In genomic region chr11:35165416-35166368, GRCh38 we compare ENCODE assay signal across 8 cellular contexts. TPM values are rescaled to one million over a fixed set of nuclear protein-coding genes. Genes with fewer than 3 reads are reported as not detected.
DNase-seq lines count a peak whose midpoint lies in the region; ATAC-seq, FAIRE-seq and TF ChIP-seq lines count a peak whose summit lies in the region.

No MANE protein-coding gene starts in this region.

- peak overlapping the region; percentile 60 to 79 (median 75) for H3K9ac ChIP-seq in BLaER1 treated with 17β-estradiol and CSF1 and Interleukin-3, amounts not matched to agents 10 nM and 100 nM

- DNase-seq in HK-2 (ENCODE audit: unreplicated experiment) = peak; percentile 24
- peak; percentile 93 for DNase-seq in activated CD4-positive, alpha-beta T cell treated with anti-CD3 and anti-CD28 coated beads for 36 hours
- peak; percentile 85 for DNase-seq in effector CD4-positive, alpha-beta T cell
- no peak for DNase-seq in sigmoid colon
- no peak for DNase-seq in cerebellar cortex (ENCODE audit: low spot score)
- DNase-seq in HTR-8/SVneo (ENCODE audit: insufficient read length, low spot score) = no peak

- H3K4me2 ChIP-seq in BLaER1 treated with 17β-estradiol and CSF1 and Interleukin-3, amounts not matched to agents 10 nM and 100 nM = peak overlapping the region; percentile 70 to 95 (median 85)

- H3K27me3 ChIP-seq in BLaER1 treated with 17β-estradiol and CSF1 and Interleukin-3, amounts not matched to agents 10 nM and 100 nM = no peaks in the 10 kb centered on the region
- no peaks in the 10 kb centered on the region for H3K27me3 ChIP-seq in sigmoid colon

- no peaks in the 10 kb centered on the region for H3K9me3 Mint-ChIP-seq in activated CD4-positive, alpha-beta T cell treated with anti-CD3 and anti-CD28 coated beads for 36 hours (ENCODE audit: low read depth)

- FAIRE-seq in HTR-8/SVneo (lab: Jason Lieb, UNC) = no peak

- CTCF ChIA-PET in activated CD4-positive, alpha-beta T cell treated with anti-CD3 and anti-CD28 coated beads for 36 hours (lab: Charles Lee) = interaction anchor here (0.5 to 8.6 kb wide), 22 partner anchors 9 to 485 kb away, joined by 3 to 56 read pairs (median 4); partner anchors contain the start of gene CD44

- peaks cover 12 to 80% (median 68%) of the 10 kb centered on the region in 11 experiments; a peak in 20 of 22 replicates for H3K36me3 ChIP-seq in BLaER1 treated with 17β-estradiol and CSF1 and Interleukin-3, amounts not matched to agents 10 nM and 100 nM
- no peaks in the 10 kb centered on the region for H3K36me3 ChIP-seq in sigmoid colon

- TF ChIP-seq POLR2A in sigmoid colon (IDR thresholded peaks at IDR 0.05) = no peak

- peaks cover 75 to 100% (median 96%) of the 10 kb centered on the region in 10 experiments for H3K4me1 ChIP-seq in BLaER1 treated with 17β-estradiol and CSF1 and Interleukin-3, amounts not matched to agents 10 nM and 100 nM
- H3K4me1 ChIP-seq in sigmoid colon = peaks cover 0 to 96% (median 84%) of the 10 kb centered on the region in 4 donors

- peaks cover 0 to 76% (median 43%) of the 10 kb centered on the region in 11 experiments; a peak in 20 of 22 replicates for H4K20me1 ChIP-seq in BLaER1 treated with 17β-estradiol and CSF1 and Interleukin-3, amounts not matched to agents 10 nM and 100 nM

- no peak for TF ChIP-seq EP300 in sigmoid colon (IDR thresholded peaks at IDR 0.05)

- POLR2A ChIA-PET in activated CD4-positive, alpha-beta T cell treated with anti-CD3 and anti-CD28 coated beads for 36 hours (lab: Charles Lee) = interaction anchor here (0.5 to 3.1 kb wide), 18 partner anchors 9 to 227 kb away, joined by 3 to 49 read pairs (median 3); partner anchors contain the start of gene CD44

- H3K4me3 ChIP-seq in BLaER1 treated with 17β-estradiol and CSF1 and Interleukin-3, amounts not matched to agents 10 nM and 100 nM = peak overlapping the region; percentile 10 to 59 (median 44); a peak in 17 of 20 replicates
- H3K4me3 ChIP-seq in sigmoid colon = no peak overlapping the region

- peak overlapping the region; percentile 64 for H3K4me3 Mint-ChIP-seq in activated CD4-positive, alpha-beta T cell treated with anti-CD3 and anti-CD28 coated beads for 36 hours

- peak overlapping the region; percentile 72 to 93 (median 89) for H3K27ac ChIP-seq in BLaER1 treated with 17β-estradiol and CSF1 and Interleukin-3, amounts not matched to agents 10 nM and 100 nM
- peak overlapping the region; percentile 50 to 82 (median 72) for H3K27ac ChIP-seq in sigmoid colon

- H3K27me3 Mint-ChIP-seq in activated CD4-positive, alpha-beta T cell treated with anti-CD3 and anti-CD28 coated beads for 36 hours = no peaks in the 10 kb centered on the region

- intact Hi-C loops in activated CD4-positive, alpha-beta T cell treated with anti-CD3 and anti-CD28 coated beads for 36 hours (cut with DNase I, micrococcal nuclease) = loop anchor here (1.0 to 5.0 kb wide), 9 partner anchors 12 to 225 kb away; no protein-coding TSS in a partner anchor
- intact Hi-C loops in sigmoid colon (cut with DNase I) = loop anchor here (2.0 kb wide), 1 partner anchor 15 kb away; no protein-coding TSS in a partner anchor

- peaks cover 0 to 23% (median 6%) of the 10 kb centered on the region in 11 experiments; a peak in 11 of 22 replicates for H3K9me3 ChIP-seq in BLaER1 treated with 17β-estradiol and CSF1 and Interleukin-3, amounts not matched to agents 10 nM and 100 nM (replicated peaks in 1 of 11)
- no peaks in the 10 kb centered on the region for H3K9me3 ChIP-seq in sigmoid colon

- TF ChIP-seq CTCF in sigmoid colon (IDR thresholded peaks at IDR 0.05) = no peak

- peak; percentile 89 for ATAC-seq in GM19467 (IDR thresholded peaks at IDR 0.05; ENCODE audit: unreplicated experiment)
- ATAC-seq in activated CD4-positive, alpha-beta T cell treated with anti-CD3 and anti-CD28 coated beads for 36 hours = peak; percentile 67

- peaks cover 100% of the 10 kb centered on the region for H3K4me1 Mint-ChIP-seq in activated CD4-positive, alpha-beta T cell treated with anti-CD3 and anti-CD28 coated beads for 36 hours

- H3K36me3 Mint-ChIP-seq in activated CD4-positive, alpha-beta T cell treated with anti-CD3 and anti-CD28 coated beads for 36 hours (ENCODE audit: low read depth) = peaks cover 60% of the 10 kb centered on the region

- WGBS in sigmoid colon, 2 donors = 40 to 74% methylated on average over 8 of the region's 8 CpGs

- H3K27ac Mint-ChIP-seq in activated CD4-positive, alpha-beta T cell treated with anti-CD3 and anti-CD28 coated beads for 36 hours = peak overlapping the region; percentile 98

RNA-seq across cellular contexts. Expression of gene CD44, which starts 26.7 kb away (rescaled TPM):
- 100 to 1,000 TPM; 357 to 435 TPM for total RNA-seq in activated CD4-positive, alpha-beta T cell treated with anti-CD3 and anti-CD28 coated beads for 36 hours
- total RNA-seq in sigmoid colon = 100 to 1,000 TPM in 2 of 4 donors, 10 to 100 TPM in 2; 74.2 to 228 (median 119) TPM
- 100 to 1,000 TPM in 1 of 3 donors, 10 to 100 TPM in 2; 28.4 to 154 (median 37.8) TPM for polyA plus RNA-seq in sigmoid colon

Comparison
In these comparisons a context has a peak if more than half of its experiments do, and no peak if none do; other contexts are left out.
1. H3K4me3 ChIP-seq: peak in BLaER1 treated with 17β-estradiol and CSF1 and Interleukin-3, amounts not matched to agents 10 nM and 100 nM (10 of 10); none in sigmoid colon (0 of 4).
2. DNase-seq: peak in HK-2 (single experiment), activated CD4-positive, alpha-beta T cell treated with anti-CD3 and anti-CD28 coated beads for 36 hours (single experiment) and effector CD4-positive, alpha-beta T cell (single experiment); none in sigmoid colon (single experiment), cerebellar cortex (single experiment) and HTR-8/SVneo (single experiment).